1 cellular context compared by ENCODE assay signal in genomic region chr19:12610540-12611360, GRCh38.
A peak's percentile ranks its signal among the peaks of the same experiment; 100 is the strongest.
TF ChIP-seq lines count a peak whose summit lies in the region.

ZNF490 (minus strand) TSS chr19:12610813; CDS start chr19:12610680, 133 bp downstream.
ZNF791 (plus strand) TSS chr19:12610920; CDS start chr19:12611080, 160 bp downstream.

TF ChIP-seq in HepG2, 621 proteins besides CTCF, POLR2A, EP300 and RAD21 (continued from another document and continues in another):
- TF ChIP-seq CSRNP1 (CRISPR knock-in tag; IDR thresholded peaks at IDR 0.05), result no peak; the same call in 1 of the 2 replicates
- no peak for TF ChIP-seq ZNF207 (IDR thresholded peaks at IDR 0.05; ENCODE audit: borderline replicate concordance)
- peak; percentile 75 for TF ChIP-seq ZNF446 (CRISPR knock-in tag; IDR thresholded peaks at IDR 0.05)
- TF ChIP-seq RXRA (CRISPR knock-in tag; IDR thresholded peaks at IDR 0.05), result peak; percentile 42
- 0 out of 2 replicates have a peak, but pooled peaks have one; percentile 55 for TF ChIP-seq ZNF746 (CRISPR knock-in tag; IDR thresholded peaks at IDR 0.05)
- TF ChIP-seq SMAD1 (CRISPR knock-in tag; IDR thresholded peaks at IDR 0.05; ENCODE audit: borderline replicate concordance, low read depth), result no peak
- no peak for TF ChIP-seq GLI4 (CRISPR knock-in tag; IDR thresholded peaks at IDR 0.05; ENCODE audit: borderline replicate concordance)
- TF ChIP-seq IKZF4 (CRISPR knock-in tag; IDR thresholded peaks at IDR 0.05; ENCODE audit: borderline replicate concordance, low read depth, not compliant biosample characterization), result no peak
- no peak for TF ChIP-seq ONECUT2 (CRISPR knock-in tag; IDR thresholded peaks at IDR 0.05)
- no peak for TF ChIP-seq SMARCC2 (IDR thresholded peaks at IDR 0.05)
- TF ChIP-seq ZMYM3 (CRISPR knock-in tag; IDR thresholded peaks at IDR 0.05), result 0 out of 2 replicates have a peak, but pooled peaks have one; percentile 23
- TF ChIP-seq KAT7 (CRISPR knock-in tag; IDR thresholded peaks at IDR 0.05; ENCODE audit: borderline replicate concordance), result peak; percentile 84; the same call in 1 of the 2 replicates
- peak; percentile 11; the same call in 1 of the 2 replicates for TF ChIP-seq ZNF44 (CRISPR knock-in tag; IDR thresholded peaks at IDR 0.05)
- TF ChIP-seq ATAD3A (CRISPR knock-in tag; IDR thresholded peaks at IDR 0.05), result 0 out of 2 replicates have a peak, but pooled peaks have one; percentile 46
- TF ChIP-seq MTA3 (CRISPR knock-in tag; IDR thresholded peaks at IDR 0.05), result no peak
- no peak for TF ChIP-seq NR3C1 (CRISPR knock-in tag; IDR thresholded peaks at IDR 0.05)
- no peak for TF ChIP-seq ZNF496 (CRISPR knock-in tag; IDR thresholded peaks at IDR 0.05; ENCODE audit: insufficient replicate concordance)
- TF ChIP-seq NRL (CRISPR knock-in tag; IDR thresholded peaks at IDR 0.05; ENCODE audit: borderline replicate concordance), result peak; percentile 61; the same call in 1 of the 2 replicates
- peak; percentile 60; the same call in 1 of the 2 replicates for TF ChIP-seq SRF (IDR thresholded peaks at IDR 0.05; ENCODE audit: low read depth, low read length)
- TF ChIP-seq ZSCAN31 (CRISPR knock-in tag; IDR thresholded peaks at IDR 0.05; ENCODE audit: low read depth), result peak; percentile 10; the same call in 1 of the 2 replicates
- peak; percentile 77; the same call in 1 of the 2 replicates for TF ChIP-seq TIGD3 (CRISPR knock-in tag; IDR thresholded peaks at IDR 0.05; ENCODE audit: borderline replicate concordance)
- TF ChIP-seq JDP2 (CRISPR knock-in tag; IDR thresholded peaks at IDR 0.05; ENCODE audit: borderline replicate concordance), result no peak
- TF ChIP-seq ZSCAN29 (CRISPR knock-in tag; conservative IDR thresholded peaks at IDR 0.05), result no peak
- no peak; the same call in 1 of the 2 replicates for TF ChIP-seq ZNF766 (CRISPR knock-in tag; IDR thresholded peaks at IDR 0.05; ENCODE audit: borderline replicate concordance)
- peak; percentile 99 for TF ChIP-seq GMEB1 (CRISPR knock-in tag; IDR thresholded peaks at IDR 0.05; ENCODE audit: borderline replicate concordance)
- TF ChIP-seq NCOA1 (CRISPR knock-in tag; IDR thresholded peaks at IDR 0.05), result no peak; the same call in 1 of the 2 replicates
- TF ChIP-seq ZBTB25 (CRISPR knock-in tag; IDR thresholded peaks at IDR 0.05), result peak; percentile 77; the same call in 1 of the 2 replicates
- TF ChIP-seq FOXO1 (CRISPR knock-in tag; IDR thresholded peaks at IDR 0.05), result peak; percentile 27; the same call in 1 of the 2 replicates
- TF ChIP-seq ZNF737 (CRISPR knock-in tag; IDR thresholded peaks at IDR 0.05; ENCODE audit: borderline replicate concordance), result no peak
- no peak; the same call in 1 of the 2 replicates for TF ChIP-seq ZNF317 (CRISPR knock-in tag; IDR thresholded peaks at IDR 0.05)
- TF ChIP-seq KDM5A (IDR thresholded peaks at IDR 0.05; ENCODE audit: borderline replicate concordance, low read length), result peak; percentile 94
- TF ChIP-seq POGK (CRISPR knock-in tag; conservative IDR thresholded peaks at IDR 0.05), result 0 out of 2 replicates have a peak, but pooled peaks have one; percentile 25
- TF ChIP-seq AGO1 (IDR thresholded peaks at IDR 0.05; ENCODE audit: low read depth, low read length, poor library complexity, severe bottlenecking), result no peak
- no peak for TF ChIP-seq ZNF282 (IDR thresholded peaks at IDR 0.05; ENCODE audit: partially characterized antibody)
- TF ChIP-seq NFE2 (CRISPR knock-in tag; IDR thresholded peaks at IDR 0.05), result 0 out of 2 replicates have a peak, but pooled peaks have one; percentile 18
- peak; percentile 46 for TF ChIP-seq CEBPG (CRISPR knock-in tag; IDR thresholded peaks at IDR 0.05)
- peak; percentile 88 for TF ChIP-seq MEF2D (CRISPR knock-in tag; IDR thresholded peaks at IDR 0.05)
- no peak for TF ChIP-seq CERS6 (CRISPR knock-in tag; IDR thresholded peaks at IDR 0.05)
- no peak for TF ChIP-seq NR2F6 (IDR thresholded peaks at IDR 0.05)
- TF ChIP-seq NR2F6 (CRISPR knock-in tag; IDR thresholded peaks at IDR 0.05), result peak; percentile 66
- TF ChIP-seq ETS1 (CRISPR knock-in tag; IDR thresholded peaks at IDR 0.05), result no peak
- TF ChIP-seq IRF1 (CRISPR knock-in tag; IDR thresholded peaks at IDR 0.05; ENCODE audit: low read depth), result no peak
- TF ChIP-seq CEBPZ (IDR thresholded peaks at IDR 0.05; ENCODE audit: low read length), result no peak
- no peak for TF ChIP-seq MLLT10 (CRISPR knock-in tag; IDR thresholded peaks at IDR 0.05)
- 0 out of 2 replicates have a peak, but pooled peaks have one; percentile 48 for TF ChIP-seq ZNF101 (CRISPR knock-in tag; IDR thresholded peaks at IDR 0.05; ENCODE audit: borderline replicate concordance, low read depth)
- TF ChIP-seq PTBP1 (IDR thresholded peaks at IDR 0.05; ENCODE audit: low read depth, low read length, poor library complexity, severe bottlenecking), result no peak
